In the genomic region with DNA sequence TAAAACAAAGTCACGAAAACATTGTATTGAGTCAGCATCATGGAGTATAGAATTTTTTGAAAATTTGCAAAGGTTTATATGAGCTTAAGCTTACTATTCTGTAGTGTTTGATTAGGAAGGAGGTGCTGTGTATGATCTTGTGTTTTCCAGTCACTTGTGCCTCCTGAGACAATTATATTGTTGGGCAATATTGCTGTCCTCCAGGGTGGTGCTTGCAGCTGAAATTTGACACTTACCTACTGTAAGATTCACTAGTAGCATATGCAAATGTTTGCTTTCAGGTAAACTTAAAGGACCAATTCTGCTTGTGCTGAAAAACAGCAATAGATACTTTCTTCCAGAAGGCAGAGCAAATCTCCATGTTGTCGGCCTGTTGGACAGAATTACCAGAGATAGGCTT, we compare ENCODE assay signal across 16 cellular contexts.
DNase-seq lines count a peak whose midpoint lies in the region; TF ChIP-seq lines count a peak whose summit lies in the region.
"Had no signal": no experiment of that assay in that cellular context is flagged by ENCODE, and none has a peak within 500 bp of the region (broad histone marks: within the 10 kb centered on the region; RNA-seq: fewer than 3 reads in every experiment).

No MANE protein-coding gene starts in this region.

- H3K27me3 ChIP-seq in sigmoid colon, result no peaks in the 10 kb centered on the region
- H3K27me3 ChIP-seq: BLaER1 treated with 17β-estradiol and CSF1 and Interleukin-3, amounts not matched to agents 10 nM and 100 nM; Peyer's patch had no signal

- TF ChIP-seq CTCF in epithelial cell of esophagus (IDR thresholded peaks at IDR 0.05; ENCODE audit: insufficient read depth, low read depth, low read length, missing control alignments), result no peak
- TF ChIP-seq CTCF in sigmoid colon (IDR thresholded peaks at IDR 0.05), result no peak

- H3K36me3 ChIP-seq in sigmoid colon, result no peaks in the 10 kb centered on the region
- H3K36me3 ChIP-seq: BLaER1 treated with 17β-estradiol and CSF1 and Interleukin-3, amounts not matched to agents 10 nM and 100 nM; Peyer's patch had no signal

- intact Hi-C loops in sigmoid colon (cut with DNase I), result no loop called here

- H3K4me1 ChIP-seq in sigmoid colon, result no peaks in the 10 kb centered on the region
- H3K4me1 ChIP-seq: BLaER1 treated with 17β-estradiol and CSF1 and Interleukin-3, amounts not matched to agents 10 nM and 100 nM; Peyer's patch had no signal

- TF ChIP-seq EP300 in sigmoid colon (IDR thresholded peaks at IDR 0.05), result no peak

- TF ChIP-seq POLR2A in sigmoid colon (IDR thresholded peaks at IDR 0.05), result no peak

- H3K9me3 ChIP-seq in sigmoid colon, result peaks cover 0 to 3% (median 0%) of the 10 kb centered on the region in 4 donors
- H3K9me3 ChIP-seq: Peyer's patch had no signal

- 80 to 91% methylated on average over 2 of the region's 2 CpGs for WGBS in sigmoid colon, 2 donors

- H3K27ac ChIP-seq in sigmoid colon, result no peak overlapping the region
- H3K27ac ChIP-seq: BLaER1 treated with 17β-estradiol and CSF1 and Interleukin-3, amounts not matched to agents 10 nM and 100 nM; Peyer's patch had no signal

- peak; percentile 26 for DNase-seq in NCI-H1105 treated with DMSO at 0.1 percent for 48 hours (lab: John Stamatoyannopoulos, UW)
- no peak for DNase-seq in NCI-H1105 (lab: John Stamatoyannopoulos, UW)
- peak; percentile 33 for DNase-seq in NCI-H1436 treated with DMSO at 0.1 percent for 48 hours (lab: John Stamatoyannopoulos, UW)
- DNase-seq in NCI-H526 (lab: John Stamatoyannopoulos, UW), result peak; percentile 11 to 51
- peak; percentile 45 for DNase-seq in epithelial cell of esophagus (ENCODE audit: low read depth)
- DNase-seq in mesenteric fat pad (ENCODE audit: low spot score), result no peak
- DNase-seq in activated naive CD4-positive, alpha-beta T cell (lab: John Stamatoyannopoulos, UW), result no peak
- no peak for DNase-seq in sigmoid colon
- DNase-seq: 8988T, NCI-H2029 treated with DMSO at 0.1 percent for 48 hours, NCI-H524, Peyer's patch, Right ventricle myocardium superior, T-helper 17 cell had no signal

- H3K4me3 ChIP-seq in epithelial cell of esophagus (ENCODE audit: low read length), result no peak overlapping the region
- no peak overlapping the region for H3K4me3 ChIP-seq in sigmoid colon
- H3K4me3 ChIP-seq: BLaER1 treated with 17β-estradiol and CSF1 and Interleukin-3, amounts not matched to agents 10 nM and 100 nM; GM12878; Peyer's patch had no signal

Comparison
In these comparisons a context has a peak if more than half of its experiments do, and no peak if none do; other contexts are left out.
1. DNase-seq: peak in NCI-H1105 treated with DMSO at 0.1 percent for 48 hours (single experiment), NCI-H1436 treated with DMSO at 0.1 percent for 48 hours (single experiment), NCI-H526 (2 of 2) and epithelial cell of esophagus (single experiment); none in NCI-H1105 (single experiment), mesenteric fat pad (single experiment), activated naive CD4-positive, alpha-beta T cell (0 of 4) and sigmoid colon (single experiment).